1 cellular context compared by ENCODE assay signal in genomic region chr15:38038659-38039442, GRCh38.
TF ChIP-seq lines count a peak whose summit lies in the region.

No MANE protein-coding gene starts in this region.

TF ChIP-seq in HepG2, 621 proteins besides CTCF, POLR2A, EP300 and RAD21 (continued from another document):
- no peak for TF ChIP-seq NONO (IDR thresholded peaks at IDR 0.05)
- no peak for TF ChIP-seq NONO (CRISPR knock-in tag; conservative IDR thresholded peaks at IDR 0.05)
- TF ChIP-seq DNMT3B (CRISPR knock-in tag; conservative IDR thresholded peaks at IDR 0.05) = no peak
- TF ChIP-seq ZBTB37 (CRISPR knock-in tag; IDR thresholded peaks at IDR 0.05) = no peak
- no peak for TF ChIP-seq MTA1 (CRISPR knock-in tag; IDR thresholded peaks at IDR 0.05; ENCODE audit: borderline replicate concordance)
- TF ChIP-seq CSRNP2 (CRISPR knock-in tag; conservative IDR thresholded peaks at IDR 0.05; ENCODE audit: low read depth) = no peak
